14 cellular contexts compared by ENCODE assay signal in genomic region chr5:103919526-103919925, GRCh38.
"Had no signal": no experiment of that assay in that cellular context is flagged by ENCODE, and none has a peak within 500 bp of the region (broad histone marks: within the 10 kb centered on the region; RNA-seq: fewer than 3 reads in every experiment).

No MANE protein-coding gene starts in this region.

- H3K4me3 Mint-ChIP-seq: activated CD4-positive, alpha-beta memory T cell treated with anti-CD3 and anti-CD28 coated beads, Interleukin-2, amount 10 ng/mL, durations not matched to agents 7 days and 5 days; activated naive CD8-positive, alpha-beta T cell treated with anti-CD3 and anti-CD28 coated beads, Interleukin-2, amount 50 U/mL, for 24 hours; activated T-cell treated with anti-CD3 and anti-CD28 coated beads, Interleukin-2, amount 50 U/mL, for 72 hours; natural killer cell; T-cell had no signal

- H3K4me1 Mint-ChIP-seq: activated CD4-positive, alpha-beta memory T cell treated with anti-CD3 and anti-CD28 coated beads, Interleukin-2, amount 10 ng/mL, durations not matched to agents 7 days and 5 days; activated naive CD8-positive, alpha-beta T cell treated with anti-CD3 and anti-CD28 coated beads, Interleukin-2, amount 50 U/mL, for 24 hours; natural killer cell; T-cell had no signal

- H3K36me3 ChIP-seq: cardiac muscle cell, gastrocnemius medialis, lower lobe of right lung, stomach, thoracic aorta had no signal

- H3K9me3 ChIP-seq: lower lobe of right lung, stomach, thoracic aorta had no signal

- H3K27ac ChIP-seq: cardiac muscle cell, gastrocnemius medialis, lower lobe of right lung, skin epidermis, stomach, thoracic aorta, VCaP had no signal

- H3K4me1 ChIP-seq: gastrocnemius medialis, lower lobe of right lung, stomach had no signal

- H3K9me3 Mint-ChIP-seq: activated CD4-positive, alpha-beta memory T cell treated with anti-CD3 and anti-CD28 coated beads, Interleukin-2, amount 10 ng/mL, durations not matched to agents 7 days and 5 days; activated naive CD8-positive, alpha-beta T cell treated with anti-CD3 and anti-CD28 coated beads, Interleukin-2, amount 50 U/mL, for 24 hours; activated T-cell treated with anti-CD3 and anti-CD28 coated beads, Interleukin-2, amount 50 U/mL, for 72 hours had no signal

- H3K36me3 Mint-ChIP-seq: natural killer cell, T-cell had no signal

- DNase-seq: activated CD4-positive, alpha-beta memory T cell treated with anti-CD3 and anti-CD28 coated beads, Interleukin-2, amount 10 ng/mL, durations not matched to agents 7 days and 5 days; activated naive CD8-positive, alpha-beta T cell treated with anti-CD3 and anti-CD28 coated beads, Interleukin-2, amount 50 U/mL, for 24 hours; activated T-cell treated with anti-CD3 and anti-CD28 coated beads, Interleukin-2, amount 50 U/mL, for 72 hours; effector CD4-positive, alpha-beta T cell; gastrocnemius medialis; kidney; lower lobe of right lung; natural killer cell; stomach; T-cell had no signal

- H3K27me3 Mint-ChIP-seq: activated CD4-positive, alpha-beta memory T cell treated with anti-CD3 and anti-CD28 coated beads, Interleukin-2, amount 10 ng/mL, durations not matched to agents 7 days and 5 days; activated naive CD8-positive, alpha-beta T cell treated with anti-CD3 and anti-CD28 coated beads, Interleukin-2, amount 50 U/mL, for 24 hours; T-cell had no signal

- H3K27me3 ChIP-seq: cardiac muscle cell, gastrocnemius medialis, stomach had no signal

- H3K27ac Mint-ChIP-seq: activated CD4-positive, alpha-beta memory T cell treated with anti-CD3 and anti-CD28 coated beads, Interleukin-2, amount 10 ng/mL, durations not matched to agents 7 days and 5 days; activated naive CD8-positive, alpha-beta T cell treated with anti-CD3 and anti-CD28 coated beads, Interleukin-2, amount 50 U/mL, for 24 hours; activated T-cell treated with anti-CD3 and anti-CD28 coated beads, Interleukin-2, amount 50 U/mL, for 72 hours; natural killer cell; T-cell had no signal

- H3K4me3 ChIP-seq: cardiac muscle cell, gastrocnemius medialis, lower lobe of right lung, skin epidermis, stomach, thoracic aorta had no signal
